ENCODE assay signal across 12 cellular contexts in genomic region chr1:8415526-8416278, GRCh38.
DNase-seq lines count a peak whose midpoint lies in the region; ATAC-seq and TF ChIP-seq lines count a peak whose summit lies in the region.
"Had no signal": no experiment of that assay in that cellular context is flagged by ENCODE, and none has a peak within 500 bp of the region (broad histone marks: within the 10 kb centered on the region; RNA-seq: fewer than 3 reads in every experiment).

No MANE protein-coding gene starts in this region.

- no peak for ATAC-seq in GM18907 (IDR thresholded peaks at IDR 0.05; ENCODE audit: unreplicated experiment)

- no peaks in the 10 kb centered on the region for H3F3A ChIP-seq in Loucy (ENCODE audit: low read depth)

- H3K4me2 ChIP-seq in Loucy (ENCODE audit: low read depth, low read length, poor library complexity, severe bottlenecking): peak overlapping the region; percentile 23

- no peak for TF ChIP-seq POLR2A in prostate gland (IDR thresholded peaks at IDR 0.05)

- H3K9ac ChIP-seq in Loucy (ENCODE audit: low read depth, low read length, poor library complexity, severe bottlenecking) (no peak overlapping the region), colonic mucosa (ENCODE audit: low read depth in 2 of 2, low read length in 2 of 2) (peak overlapping the region in 1 of 2 donors; percentile 36)

- H2AFZ ChIP-seq in Loucy (ENCODE audit: low read length): no peak overlapping the region

- 21% methylated on average over 7 of the region's 7 CpGs for WGBS in prostate gland

- peaks cover 81% of the 10 kb centered on the region for H4K20me1 ChIP-seq in Loucy (ENCODE audit: insufficient read depth, low read length, poor library complexity, severe bottlenecking)

- H3K9me2 ChIP-seq in Loucy (replicated peaks; ENCODE audit: low read depth, low read length): no peaks in the 10 kb centered on the region

- H3K9me3 ChIP-seq in Loucy (ENCODE audit: insufficient read depth, low read depth, low read length) (no peaks in the 10 kb centered on the region), colonic mucosa (no peaks in the 10 kb centered on the region), prostate gland (no peaks in the 10 kb centered on the region)

- H3K27me3 ChIP-seq in Loucy (ENCODE audit: insufficient read depth, low read length, poor library complexity, severe bottlenecking) (no peaks in the 10 kb centered on the region), colonic mucosa (no peaks in the 10 kb centered on the region), prostate gland (replicated peaks; ENCODE audit: insufficient read depth) (no peaks in the 10 kb centered on the region)

- H3K27ac ChIP-seq in C4-2B (peak overlapping the region; percentile 86), colonic mucosa (peak overlapping the region; percentile 19), prostate gland (peak overlapping the region; percentile 78 to 93)
- H3K27ac ChIP-seq: epithelial cell of prostate had no signal

- peaks cover 63% of the 10 kb centered on the region for H3K4me1 ChIP-seq in Loucy (ENCODE audit: insufficient read depth, low read length, poor library complexity, severe bottlenecking)
- H3K4me1 ChIP-seq in colonic mucosa: peaks cover 39% of the 10 kb centered on the region
- peaks cover 59% of the 10 kb centered on the region for H3K4me1 ChIP-seq in prostate gland (replicated peaks)

- TF ChIP-seq CTCF in C4-2B (conservative IDR thresholded peaks at IDR 0.05): no peak
- TF ChIP-seq CTCF in Loucy (conservative IDR thresholded peaks at IDR 0.05; ENCODE audit: low read length): no peak
- no peak for TF ChIP-seq CTCF in colonic mucosa (IDR thresholded peaks at IDR 0.05)
- TF ChIP-seq CTCF in prostate gland (IDR thresholded peaks at IDR 0.05): no peak

- H3K79me2 ChIP-seq in Loucy (ENCODE audit: insufficient read depth, low read length): peaks cover 99% of the 10 kb centered on the region

- intact Hi-C loops in colonic mucosa (cut with DNase I): no loop called here
- intact Hi-C loops in prostate gland (cut with DNase I): no loop called here

- DNase-seq in colonic mucosa (no peak), prostate gland (ENCODE audit: low spot score) (peak; percentile 61), AG08396 (ENCODE audit: low spot score) (no peak), MV-4-11 (lab: John Stamatoyannopoulos, UW) (no peak), UCSD-AML1 (lab: John Stamatoyannopoulos, UW; ENCODE audit: unreplicated experiment) (no peak)
- DNase-seq: activated T-cell treated with anti-CD3 and anti-CD28 coated beads, Interleukin-2, amount 50 U/mL, for 1 hour; CD8-positive, alpha-beta memory T cell; NCI-H510A had no signal

- peaks cover 45% of the 10 kb centered on the region; the same call in 1 of the 2 replicates for H3K36me3 ChIP-seq in Loucy (ENCODE audit: insufficient read depth, low read length)
- no peaks in the 10 kb centered on the region for H3K36me3 ChIP-seq in colonic mucosa
- H3K36me3 ChIP-seq in prostate gland: no peaks in the 10 kb centered on the region

- H3K4me3 ChIP-seq in Loucy (ENCODE audit: low read length, poor library complexity, severe bottlenecking) (peak overlapping the region; percentile 16), colonic mucosa (no peak overlapping the region), prostate gland (peak overlapping the region in 1 of 2 donors; percentile 14)

Comparison
In these comparisons a context has a peak if more than half of its experiments do, and no peak if none do; other contexts are left out.
1. H3K27ac ChIP-seq: peak in every context shown above with its lines; median percentile 86 in C4-2B; 86 in prostate gland; 19 in colonic mucosa.